Comparison of ENCODE assay signal across 8 cellular contexts in the genomic region with DNA sequence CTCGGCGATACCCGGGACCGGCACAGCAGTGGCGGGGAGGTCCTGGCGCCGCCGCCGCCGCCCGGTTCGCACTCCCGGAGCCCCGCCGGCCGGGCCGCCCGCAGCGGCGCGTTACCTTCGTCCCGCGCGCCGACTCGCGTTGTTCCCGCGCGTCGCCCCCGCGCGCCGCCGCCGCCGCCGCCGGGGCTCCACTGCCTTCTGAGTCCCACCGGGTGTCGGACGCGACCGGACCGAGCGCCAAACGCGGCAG. TPM values are rescaled to one million over a fixed set of nuclear protein-coding genes. Genes with fewer than 3 reads are reported as not detected.
DNase-seq lines count a peak whose midpoint lies in the region; ATAC-seq and TF ChIP-seq lines count a peak whose summit lies in the region.

Gene EZH2 (minus strand): TSS at position 243 of the 250 bp plus-strand sequence. CDS start 36,993 bp downstream, outside the sequence.

- H3K27me3 Mint-ChIP-seq in dendritic cell treated with granulocyte-macrophage colony-stimulating factor and Interleukin-4, amounts not matched to agents 40 ng/mL and 50 ng/mL, for 4 days: no peaks in the 10 kb centered on the region
- H3K27me3 Mint-ChIP-seq in natural killer cell (ENCODE audit: low read depth in 2 of 2): no peaks in the 10 kb centered on the region

- intact Hi-C loops in dendritic cell treated with granulocyte-macrophage colony-stimulating factor and Interleukin-4, amounts not matched to agents 40 ng/mL and 50 ng/mL, for 4 days (cut with micrococcal nuclease): loop anchor here (2.0 to 10.0 kb wide), 4 partner anchors 57 to 208 kb away; partner anchors contain the start of gene ZNF786
- intact Hi-C loops in natural killer cell (cut with micrococcal nuclease): loop anchor here (2.0 to 10.0 kb wide), 4 partner anchors 57 to 211 kb away; partner anchors contain the start of genes PDIA4 and ZNF786

- peak; percentile 26 for ATAC-seq in GM21390 (IDR thresholded peaks at IDR 0.05; ENCODE audit: unreplicated experiment)
- ATAC-seq in natural killer cell: peak; percentile 8 to 19 (median 9)
- ATAC-seq in HG03378 (IDR thresholded peaks at IDR 0.05; ENCODE audit: unreplicated experiment): no peak

- peak within 1 kb of the TSS; percentile 88 for H3K27ac Mint-ChIP-seq in dendritic cell treated with granulocyte-macrophage colony-stimulating factor and Interleukin-4, amounts not matched to agents 40 ng/mL and 50 ng/mL, for 4 days
- H3K27ac Mint-ChIP-seq in natural killer cell: peak within 1 kb of the TSS; percentile 96 to 97

- peaks cover 21% of the 10 kb centered on the region for H3K4me1 Mint-ChIP-seq in dendritic cell treated with granulocyte-macrophage colony-stimulating factor and Interleukin-4, amounts not matched to agents 40 ng/mL and 50 ng/mL, for 4 days (ENCODE audit: low read depth)
- peaks cover 14 to 15% of the 10 kb centered on the region in 2 donors for H3K4me1 Mint-ChIP-seq in natural killer cell

- H3K4me3 ChIP-seq in AG09309 (ENCODE audit: control insufficient read depth, low read depth, low read length) (peak within 1 kb of the TSS; percentile 68), LNCaP clone FGC (ENCODE audit: low read depth, low read length) (peak within 1 kb of the TSS; percentile 86)

- peak within 1 kb of the TSS; percentile 92 for H3K4me3 Mint-ChIP-seq in dendritic cell treated with granulocyte-macrophage colony-stimulating factor and Interleukin-4, amounts not matched to agents 40 ng/mL and 50 ng/mL, for 4 days
- peak within 1 kb of the TSS; percentile 97 for H3K4me3 Mint-ChIP-seq in natural killer cell

- peaks cover 14% of the 10 kb centered on the region for H3K36me3 Mint-ChIP-seq in dendritic cell treated with granulocyte-macrophage colony-stimulating factor and Interleukin-4, amounts not matched to agents 40 ng/mL and 50 ng/mL, for 4 days (ENCODE audit: low read depth)
- no peaks in the 10 kb centered on the region for H3K36me3 Mint-ChIP-seq in natural killer cell

- TF ChIP-seq CTCF in AG09309 (IDR thresholded peaks at IDR 0.05; ENCODE audit: control insufficient read depth, insufficient read depth, low read depth, low read length, missing control alignments) (no peak), LNCaP clone FGC (IDR thresholded peaks at IDR 0.05; ENCODE audit: control insufficient read depth, extremely low read depth, insufficient read depth) (no peak), natural killer cell (IDR thresholded peaks at IDR 0.05) (no peak)

- no peaks in the 10 kb centered on the region for H3K9me3 Mint-ChIP-seq in dendritic cell treated with granulocyte-macrophage colony-stimulating factor and Interleukin-4, amounts not matched to agents 40 ng/mL and 50 ng/mL, for 4 days
- H3K9me3 Mint-ChIP-seq in natural killer cell: no peaks in the 10 kb centered on the region

- DNase-seq in AG09309 (ENCODE audit: low read depth) (no peak), LNCaP clone FGC (ENCODE audit: low read depth) (no peak), natural killer cell (no peak), AG20443 (ENCODE audit: low spot score) (no peak), NCI-H146 treated with DMSO at 0.1 percent for 48 hours (lab: John Stamatoyannopoulos, UW; ENCODE audit: unreplicated experiment) (no peak)

RNA-seq across cellular contexts. Expression of gene EZH2, which starts in this region (rescaled TPM):
- total RNA-seq in natural killer cell: 10 to 100 TPM; 33.4 to 42.7 (median 35.8) TPM
